In genomic region chr5:172985596-172985995, GRCh38 we compare ENCODE assay signal across 9 cellular contexts. TPM values are rescaled to one million over a fixed set of nuclear protein-coding genes. Genes with fewer than 3 reads are reported as not detected.
DNase-seq lines count a peak whose midpoint lies in the region; ATAC-seq and TF ChIP-seq lines count a peak whose summit lies in the region.
"Had no signal": no experiment of that assay in that cellular context is flagged by ENCODE, and none has a peak within 500 bp of the region (broad histone marks: within the 10 kb centered on the region; RNA-seq: fewer than 3 reads in every experiment).

No MANE protein-coding gene starts in this region.

- no peak for TF ChIP-seq POLR2A in gastrocnemius medialis (IDR thresholded peaks at IDR 0.05)
- TF ChIP-seq POLR2A in uterus (IDR thresholded peaks at IDR 0.05): no peak

- peak overlapping the region; percentile 88 for H3K4me3 Mint-ChIP-seq in T-helper 2 cell treated with Interferon-gamma antibody and Interleukin-4, amounts not matched to agents 5 μg/mL and 100 μg/mL, for 36 hours

- peak overlapping the region; percentile 59 for H3K27ac Mint-ChIP-seq in T-helper 2 cell treated with Interferon-gamma antibody and Interleukin-4, amounts not matched to agents 5 μg/mL and 100 μg/mL, for 36 hours

- H3K27ac ChIP-seq in gastrocnemius medialis (peak overlapping the region; percentile 95 to 98 (median 96)), uterus (no peak overlapping the region)

- DNase-seq in T-helper 2 cell treated with Interferon-gamma antibody and Interleukin-4, amounts not matched to agents 5 μg/mL and 100 μg/mL, for 36 hours (ENCODE audit: low spot score): no peak
- no peak for DNase-seq in T-helper 2 cell
- peak; percentile 54 for DNase-seq in RKO (ENCODE audit: low spot score)
- DNase-seq in epithelial cell of esophagus (ENCODE audit: low read depth): peak; percentile 17
- DNase-seq in gastrocnemius medialis: no peak
- DNase-seq in uterus: no peak
- no peak for DNase-seq in SW 1271 (lab: John Stamatoyannopoulos, UW)
- DNase-seq: amniotic stem cell had no signal

- H3K27me3 Mint-ChIP-seq in T-helper 2 cell treated with Interferon-gamma antibody and Interleukin-4, amounts not matched to agents 5 μg/mL and 100 μg/mL, for 36 hours (ENCODE audit: low read depth): no peaks in the 10 kb centered on the region

- intact Hi-C loops in gastrocnemius medialis (cut with DNase I; ENCODE audit: low total_unique reads): loop anchor here (2.0 to 5.0 kb wide), 2 partner anchors 17 to 37 kb away; no protein-coding TSS in a partner anchor
- intact Hi-C loops in uterus (cut with DNase I; ENCODE audit: low total_unique reads): loop anchor here (10.0 kb wide), 1 partner anchor 69 kb away; the partner anchor contains the start of gene CREBRF

- in situ Hi-C loops in gastrocnemius medialis (cut with MboI; ENCODE audit: low sequenced_read_pairs in 4 of 4): loop anchor here in 3 of 4 donors (10.0 to 25.0 kb wide), 3 partner anchors 69 to 159 kb away; partner anchors contain the start of genes BNIP1 (in 3 of the 3) and CREBRF (in 3 of the 3)

- H3K4me1 Mint-ChIP-seq in T-helper 2 cell treated with Interferon-gamma antibody and Interleukin-4, amounts not matched to agents 5 μg/mL and 100 μg/mL, for 36 hours (ENCODE audit: low read depth): peaks cover 23% of the 10 kb centered on the region

- H3K36me3 Mint-ChIP-seq in T-helper 2 cell treated with Interferon-gamma antibody and Interleukin-4, amounts not matched to agents 5 μg/mL and 100 μg/mL, for 36 hours (ENCODE audit: low read depth): peaks cover 25% of the 10 kb centered on the region

- H3K4me3 ChIP-seq in epithelial cell of esophagus (ENCODE audit: low read length): peak overlapping the region; percentile 2
- peak overlapping the region in 3 of 4 donors; percentile 10 to 83 (median 26) for H3K4me3 ChIP-seq in gastrocnemius medialis
- no peak overlapping the region for H3K4me3 ChIP-seq in uterus

- H3K9me3 ChIP-seq in gastrocnemius medialis (no peaks in the 10 kb centered on the region), uterus (no peaks in the 10 kb centered on the region)

- ATAC-seq in gastrocnemius medialis (no peak), HG03565 (IDR thresholded peaks at IDR 0.05; ENCODE audit: unreplicated experiment) (no peak)

- H3K4me1 ChIP-seq in gastrocnemius medialis (peaks cover 8 to 23% of the 10 kb centered on the region in 2 donors), uterus (no peaks in the 10 kb centered on the region)

- no peaks in the 10 kb centered on the region for H3K9me3 Mint-ChIP-seq in T-helper 2 cell treated with Interferon-gamma antibody and Interleukin-4, amounts not matched to agents 5 μg/mL and 100 μg/mL, for 36 hours

- H3K27me3 ChIP-seq in gastrocnemius medialis (no peaks in the 10 kb centered on the region), uterus (no peaks in the 10 kb centered on the region)

- H3K36me3 ChIP-seq in gastrocnemius medialis (peaks cover 0 to 29% of the 10 kb centered on the region in 2 donors), uterus (no peaks in the 10 kb centered on the region)

- TF ChIP-seq CTCF in epithelial cell of esophagus (IDR thresholded peaks at IDR 0.05; ENCODE audit: insufficient read depth, low read depth, low read length, missing control alignments): no peak
- TF ChIP-seq CTCF in gastrocnemius medialis (IDR thresholded peaks at IDR 0.05 in 4 of 5, conservative IDR thresholded peaks at IDR 0.05 in 1 of 5): no peak
- no peak for TF ChIP-seq CTCF in uterus (IDR thresholded peaks at IDR 0.05)

RNA-seq across cellular contexts. Expression of gene ATP6V0E1, which starts 2.0 kb away (rescaled TPM):
- total RNA-seq in gastrocnemius medialis (100 to 1,000 TPM; 101 to 183 (median 164) TPM), uterus (100 to 1,000 TPM in 3 of 4 donors, 10 to 100 TPM in 1; 75.6 to 159 (median 137) TPM)

RNA-seq across cellular contexts. Expression of gene RPL26L1, which starts 26.4 kb away (rescaled TPM):
- 10 to 100 TPM; 24.8 to 50.4 (median 41.5) TPM for total RNA-seq in gastrocnemius medialis
- total RNA-seq in uterus: 10 to 100 TPM in 3 of 4 donors, 1 to 10 TPM in 1; 8.7 to 35.3 (median 21.1) TPM

Comparison
In these comparisons a context has a peak if more than half of its experiments do, and no peak if none do; other contexts are left out.
1. DNase-seq: peak in RKO (single experiment) and epithelial cell of esophagus (single experiment); none in T-helper 2 cell treated with Interferon-gamma antibody and Interleukin-4, amounts not matched to agents 5 μg/mL and 100 μg/mL, for 36 hours (single experiment), T-helper 2 cell (0 of 5), gastrocnemius medialis (0 of 2), uterus (0 of 2) and SW 1271 (0 of 2).
2. H3K4me3 ChIP-seq: peak in epithelial cell of esophagus (single experiment) and gastrocnemius medialis (3 of 4); none in uterus (0 of 2).
3. H3K27ac ChIP-seq: peak in gastrocnemius medialis (4 of 4); none in uterus (0 of 2).